In genomic region chr17:41895617-41896016, GRCh38 we compare ENCODE assay signal across 13 cellular contexts. TPM values are rescaled to one million over a fixed set of nuclear protein-coding genes. Genes with fewer than 3 reads are reported as not detected.
DNase-seq lines count a peak whose midpoint lies in the region; ATAC-seq and TF ChIP-seq lines count a peak whose summit lies in the region.
"Had no signal": no experiment of that assay in that cellular context is flagged by ENCODE, and none has a peak within 500 bp of the region (broad histone marks: within the 10 kb centered on the region; RNA-seq: fewer than 3 reads in every experiment).

No MANE protein-coding gene starts in this region.

- H3K27me3 ChIP-seq in left lung (no peaks in the 10 kb centered on the region), subcutaneous abdominal adipose tissue (ENCODE audit: control insufficient read depth in 5 of 5, insufficient read depth in 4 of 5, low read length in 5 of 5) (no peaks in the 10 kb centered on the region)

- peaks cover 94% of the 10 kb centered on the region for H3K36me3 Mint-ChIP-seq in effector memory CD8-positive, alpha-beta T cell (ENCODE audit: insufficient read depth)

- peak overlapping the region; percentile 14 to 33 for H3K27ac Mint-ChIP-seq in effector memory CD8-positive, alpha-beta T cell
- H3K27ac Mint-ChIP-seq: activated CD4-positive, alpha-beta memory T cell treated with anti-CD3 and anti-CD28 coated beads for 36 hours; T-helper 17 cell had no signal

- TF ChIP-seq CTCF in HEK293 (tag by site-specific recombination; IDR thresholded peaks at IDR 0.05), result no peak
- no peak for TF ChIP-seq CTCF in left lung (IDR thresholded peaks at IDR 0.05)
- TF ChIP-seq CTCF in OCI-LY7 (conservative IDR thresholded peaks at IDR 0.05; ENCODE audit: low read length), result no peak

- no peaks in the 10 kb centered on the region for H3K79me2 ChIP-seq in OCI-LY7 (ENCODE audit: insufficient read depth, low read depth, low read length)

- H3K4me3 ChIP-seq in HEK293 (ENCODE audit: low read depth, low read length), result no peak overlapping the region
- no peak overlapping the region for H3K4me3 ChIP-seq in left lung
- H3K4me3 ChIP-seq in subcutaneous abdominal adipose tissue (ENCODE audit: low read depth in 1 of 5, low read length in 5 of 5), result no peak overlapping the region
- no peak overlapping the region for H3K4me3 ChIP-seq in OCI-LY7 (ENCODE audit: low read depth, low read length, poor library complexity, severe bottlenecking)

- no peak overlapping the region for H3K9ac ChIP-seq in subcutaneous abdominal adipose tissue (ENCODE audit: low read length in 5 of 5)

- DNase-seq in effector memory CD8-positive, alpha-beta T cell, result no peak
- DNase-seq in left lung (no peak), OCI-LY7 (ENCODE audit: low spot score) (no peak), NCI-H1930 (lab: John Stamatoyannopoulos, UW) (no peak), SHP77 (lab: John Stamatoyannopoulos, UW) (no peak)
- DNase-seq: activated CD4-positive, alpha-beta memory T cell treated with anti-CD3 and anti-CD28 coated beads for 36 hours; Kasumi-1; T-helper 17 cell had no signal

- ATAC-seq in effector memory CD8-positive, alpha-beta T cell (replicated peaks), result no peak
- peak; percentile 22 for ATAC-seq in left lung
- ATAC-seq in HG03469 (IDR thresholded peaks at IDR 0.05; ENCODE audit: unreplicated experiment), result no peak
- ATAC-seq: activated naive CD4-positive, alpha-beta T cell treated with anti-CD3 and anti-CD28 coated beads, Interleukin-2, amount 50 U/mL, for 72 hours; T-helper 17 cell had no signal

- intact Hi-C loops in left lung (cut with DNase I), result no loop called here
- intact Hi-C loops in OCI-LY7 (cut with micrococcal nuclease; ENCODE audit: unreplicated experiment), result no loop called here

- H3K27me3 Mint-ChIP-seq in effector memory CD8-positive, alpha-beta T cell, result no peaks in the 10 kb centered on the region
- H3K27me3 Mint-ChIP-seq: activated CD4-positive, alpha-beta memory T cell treated with anti-CD3 and anti-CD28 coated beads for 36 hours; T-helper 17 cell had no signal

- no peaks in the 10 kb centered on the region for H3K9me2 ChIP-seq in OCI-LY7 (ENCODE audit: insufficient read depth, low read length)

- peaks cover 0 to 5% of the 10 kb centered on the region in 2 donors for H3K4me1 Mint-ChIP-seq in effector memory CD8-positive, alpha-beta T cell (ENCODE audit: low read depth in 2 of 2)

- H3K9me3 ChIP-seq in HEK293 (ENCODE audit: control insufficient read depth, insufficient read depth, low read depth, low read length) (no peaks in the 10 kb centered on the region), left lung (no peaks in the 10 kb centered on the region), subcutaneous abdominal adipose tissue (ENCODE audit: control insufficient read depth in 5 of 5, low read length in 5 of 5) (no peaks in the 10 kb centered on the region), OCI-LY7 (ENCODE audit: low read length) (no peaks in the 10 kb centered on the region)

- no peaks in the 10 kb centered on the region for H4K20me1 ChIP-seq in OCI-LY7 (ENCODE audit: insufficient read depth, low read length)

- no TSS peak for BruUV-seq in OCI-LY7 (replicated peaks; lab: Mats Ljungman, UMichigan)

- POLR2A ChIA-PET in HEK293 (lab: Yijun Ruan, JAX) (interaction anchor here (0.6 to 2.1 kb wide), 3 partner anchors 35 to 204 kb away, joined by 3 to 7 read pairs (median 3); partner anchors contain the start of gene ODAD4), OCI-LY7 (lab: Charles Lee) (no interaction called here)

- no peaks in the 10 kb centered on the region for H3K9me3 Mint-ChIP-seq in effector memory CD8-positive, alpha-beta T cell
- H3K9me3 Mint-ChIP-seq: activated CD4-positive, alpha-beta memory T cell treated with anti-CD3 and anti-CD28 coated beads for 36 hours; activated naive CD4-positive, alpha-beta T cell treated with anti-CD3 and anti-CD28 coated beads, Interleukin-2, amount 50 U/mL, for 72 hours had no signal

- H3K4me3 Mint-ChIP-seq in effector memory CD8-positive, alpha-beta T cell, result no peak overlapping the region
- H3K4me3 Mint-ChIP-seq: activated CD4-positive, alpha-beta memory T cell treated with anti-CD3 and anti-CD28 coated beads for 36 hours; T-helper 17 cell had no signal

- CTCF ChIA-PET in HEK293 (lab: Yijun Ruan, JAX), result interaction anchor here (0.7 to 1.3 kb wide), 2 partner anchors 7 to 94 kb away, joined by 3 read pairs; no protein-coding TSS in a partner anchor
- CTCF ChIA-PET in OCI-LY7 (lab: Charles Lee; ENCODE audit: unreplicated experiment), result no interaction called here

- H3K4me2 ChIP-seq in OCI-LY7 (ENCODE audit: low read length), result no peak overlapping the region

- H3K27ac ChIP-seq in HEK293 (ENCODE audit: extremely low read depth, low read depth, low read length) (0 out of 2 replicates have a peak overlapping the region, but pooled peaks have one; percentile 11), left lung (no peak overlapping the region), subcutaneous abdominal adipose tissue (ENCODE audit: low read depth, low read length) (peak overlapping the region; percentile 93), OCI-LY7 (ENCODE audit: low read depth, low read length, poor library complexity, severe bottlenecking) (no peak overlapping the region)

- no peaks in the 10 kb centered on the region for H3K4me1 ChIP-seq in HEK293 (ENCODE audit: control insufficient read depth, insufficient read depth, low read length)
- no peaks in the 10 kb centered on the region for H3K4me1 ChIP-seq in left lung
- peaks cover 8 to 35% (median 19%) of the 10 kb centered on the region in 5 donors for H3K4me1 ChIP-seq in subcutaneous abdominal adipose tissue (ENCODE audit: control insufficient read depth in 5 of 5, insufficient read depth in 5 of 5, low read length in 5 of 5)
- no peaks in the 10 kb centered on the region for H3K4me1 ChIP-seq in OCI-LY7 (ENCODE audit: insufficient read depth, low read length, poor library complexity, severe bottlenecking)

- no peak overlapping the region for H2AFZ ChIP-seq in OCI-LY7 (ENCODE audit: low read length)

- H3K36me3 ChIP-seq in HEK293 (ENCODE audit: control insufficient read depth in 2 of 2, insufficient read depth in 1 of 2, low read length in 2 of 2), result peaks cover 80 to 95% of the 10 kb centered on the region in 2 experiments
- peaks cover 0 to 100% of the 10 kb centered on the region in 2 donors for H3K36me3 ChIP-seq in left lung
- peaks cover 3 to 93% (median 77%) of the 10 kb centered on the region in 5 donors for H3K36me3 ChIP-seq in subcutaneous abdominal adipose tissue (ENCODE audit: control insufficient read depth in 5 of 5, insufficient read depth in 5 of 5, low read length in 5 of 5)
- peaks cover 97% of the 10 kb centered on the region for H3K36me3 ChIP-seq in OCI-LY7 (ENCODE audit: insufficient read depth, low read length)

TF ChIP-seq in HEK293, 187 proteins besides CTCF, POLR2A, EP300 and RAD21:
- TF ChIP-seq ZFP3 (tag by site-specific recombination; IDR thresholded peaks at IDR 0.05; ENCODE audit: low read depth), result no peak
- TF ChIP-seq RBAK (tag by site-specific recombination; IDR thresholded peaks at IDR 0.05), result no peak
- TF ChIP-seq PRDM4 (tag by site-specific recombination; IDR thresholded peaks at IDR 0.05), result no peak
- TF ChIP-seq ZNF302 (tag by site-specific recombination; IDR thresholded peaks at IDR 0.05; ENCODE audit: low read depth), result no peak
- no peak for TF ChIP-seq INSM2 (tag by site-specific recombination; IDR thresholded peaks at IDR 0.05)
- TF ChIP-seq WT1 (tag by site-specific recombination; IDR thresholded peaks at IDR 0.05), result no peak

RNA-seq across cellular contexts. Expression of gene ACLY, which starts 23.1 kb away (rescaled TPM):
- total RNA-seq in left lung, result 100 to 1,000 TPM; 129 to 204 TPM
- total RNA-seq in OCI-LY7 (2014; rRNA removed; shearing (Covaris generic)), result 102 and 105 TPM in 2 replicates
- 203 and 222 TPM in 2 replicates for total RNA-seq in OCI-LY7 (2022)

RNA-seq across cellular contexts. Expression of gene KLHL11, which starts 30.4 kb away (rescaled TPM):
- total RNA-seq in left lung, result 10 to 100 TPM; 11.0 to 13.3 TPM
- total RNA-seq in OCI-LY7 (2014; rRNA removed; shearing (Covaris generic)), result 29.9 and 35.4 TPM in 2 replicates
- 20.5 and 20.9 TPM in 2 replicates for total RNA-seq in OCI-LY7 (2022)

RNA-seq across cellular contexts. Expression of gene ODAD4, which starts 34.8 kb away (rescaled TPM):
- total RNA-seq in left lung (1 to 10 TPM in 1 of 2 donors, under 1 TPM in 1; 0.73 to 3.2 TPM), OCI-LY7 (2022) (1.3 TPM in 2 replicates)
- 1.1 and 3.2 TPM in 2 replicates for total RNA-seq in OCI-LY7 (2014; rRNA removed; shearing (Covaris generic))

RNA-seq across cellular contexts. Expression of gene KLHL10, which starts 58.0 kb away (rescaled TPM):
- not detected for total RNA-seq in left lung
- not detected in 2 replicates for total RNA-seq in OCI-LY7 (2014; rRNA removed; shearing (Covaris generic))
- total RNA-seq in OCI-LY7 (2022), result not detected in 2 replicates
- total RNA-seq: H4, T-helper 17 cell had no signal

RNA-seq across cellular contexts. Expression of gene NT5C3B, which starts 59.6 kb away (rescaled TPM):
- total RNA-seq in left lung, result 10 to 100 TPM; 30.6 to 34.7 TPM
- total RNA-seq in OCI-LY7 (2014; rRNA removed; shearing (Covaris generic)), result 0.16 TPM in 1 of 2 replicates, not detected in the other
- 10.0 and 12.1 TPM in 2 replicates for total RNA-seq in OCI-LY7 (2022)

Comparison
In these comparisons a context has a peak if more than half of its experiments do, and no peak if none do; other contexts are left out.
1. H3K27ac ChIP-seq: peak in HEK293 (single experiment) and subcutaneous abdominal adipose tissue (single experiment); none in left lung (0 of 2) and OCI-LY7 (single experiment).